Comparison of ENCODE assay signal across 24 cellular contexts in the genomic region with DNA sequence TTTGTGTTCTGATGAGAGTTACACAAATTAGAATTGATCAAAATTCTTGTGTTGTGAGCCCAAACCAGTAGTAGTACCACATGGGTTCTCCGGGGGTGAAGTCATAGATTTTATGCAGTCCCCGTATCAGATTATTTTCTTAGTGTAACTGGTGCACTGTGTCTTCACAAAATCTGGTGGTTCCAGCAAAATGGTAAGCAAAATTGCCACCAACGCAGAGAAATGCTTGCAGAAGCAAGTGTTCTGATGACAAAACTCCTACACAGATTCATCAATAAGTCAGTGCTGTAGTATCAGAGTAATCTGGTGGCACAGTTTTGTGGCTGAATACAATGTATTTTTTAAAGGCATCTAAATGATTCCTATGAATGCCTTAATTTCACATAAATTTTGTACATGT. TPM values are rescaled to one million over a fixed set of nuclear protein-coding genes. Genes with fewer than 3 reads are reported as not detected.
"Had no signal": no experiment of that assay in that cellular context is flagged by ENCODE, and none has a peak within 500 bp of the region (broad histone marks: within the 10 kb centered on the region; RNA-seq: fewer than 3 reads in every experiment).

No MANE protein-coding gene starts in this region.

- H3K27me3 ChIP-seq: body of pancreas, hepatocyte, thyroid gland, upper lobe of right lung had no signal

- H3K4me1 ChIP-seq: body of pancreas, upper lobe of right lung had no signal

- H3K4me3 ChIP-seq: body of pancreas, hepatocyte, left lung, lung, thyroid gland had no signal

- H3K4me3 Mint-ChIP-seq: activated naive CD4-positive, alpha-beta T cell treated with anti-CD3 and anti-CD28 coated beads, Interleukin-2, amount 50 U/mL, for 24 hours; activated T-helper 1 cell treated with anti-CD3 and anti-CD28 coated beads, Interleukin-12 subunit alpha, Interleukin-12 subunit beta, Interleukin-2, Interleukin-4 antibody, amounts not matched to agents 30 ng/mL and 10 ng/mL and 1 ng/mL, durations not matched to agents 14 hours and 24 hours and 36 hours; T-cell; T-helper 2 cell treated with Interferon-gamma antibody and Interleukin-4, amounts not matched to agents 5 μg/mL and 100 μg/mL, for 36 hours; WTC11 had no signal

- H2AFZ ChIP-seq: hepatocyte had no signal

- H3K36me3 Mint-ChIP-seq: activated naive CD4-positive, alpha-beta T cell treated with anti-CD3 and anti-CD28 coated beads, Interleukin-2, amount 50 U/mL, for 24 hours; T-cell; WTC11 had no signal

- H3K79me2 ChIP-seq: hepatocyte had no signal

- H3K27ac Mint-ChIP-seq: activated naive CD4-positive, alpha-beta T cell treated with anti-CD3 and anti-CD28 coated beads, Interleukin-2, amount 50 U/mL, for 24 hours; activated T-helper 1 cell treated with anti-CD3 and anti-CD28 coated beads, Interleukin-12 subunit alpha, Interleukin-12 subunit beta, Interleukin-2, Interleukin-4 antibody, amounts not matched to agents 30 ng/mL and 10 ng/mL and 1 ng/mL, durations not matched to agents 14 hours and 24 hours and 36 hours; progenitor cell of endocrine pancreas; T-cell; T-helper 2 cell treated with Interferon-gamma antibody and Interleukin-4, amounts not matched to agents 5 μg/mL and 100 μg/mL, for 36 hours; WTC11 had no signal

- H3K27ac ChIP-seq: body of pancreas, left lung, spleen, thyroid gland, upper lobe of right lung had no signal

- ATAC-seq: body of pancreas; left lung; naive thymus-derived CD8-positive, alpha-beta T cell; T-cell; upper lobe of right lung; WTC11 had no signal

- H3K9me3 Mint-ChIP-seq: activated naive CD4-positive, alpha-beta T cell treated with anti-CD3 and anti-CD28 coated beads, Interleukin-2, amount 50 U/mL, for 24 hours; activated T-helper 1 cell treated with anti-CD3 and anti-CD28 coated beads, Interleukin-12 subunit alpha, Interleukin-12 subunit beta, Interleukin-2, Interleukin-4 antibody, amounts not matched to agents 30 ng/mL and 10 ng/mL and 1 ng/mL, durations not matched to agents 14 hours and 24 hours and 36 hours; T-cell; T-helper 2 cell treated with Interferon-gamma antibody and Interleukin-4, amounts not matched to agents 5 μg/mL and 100 μg/mL, for 36 hours; WTC11 had no signal

- DNase-seq: activated CD4-positive, alpha-beta T cell treated with anti-CD3 and anti-CD28 coated beads, Interleukin-2, amount 50 U/mL, for 48 hours; activated gamma-delta T cell; anterior cingulate cortex; body of pancreas; dermis blood vessel endothelial cell; effector memory CD4-positive, alpha-beta T cell; foreskin melanocyte; kidney glomerular epithelial cell; left lung; stimulated activated CD4-positive, alpha-beta T cell treated with anti-CD3 and anti-CD28 coated beads, Interleukin-4, amount 100 ng/mL, for 1 hour; stimulated activated naive CD4-positive, alpha-beta T cell; thyroid gland; upper lobe of right lung had no signal

- H3K36me3 ChIP-seq: left lung, spleen, thyroid gland, upper lobe of right lung had no signal

- H3K9me3 ChIP-seq: body of pancreas, left lung, spleen, thyroid gland, upper lobe of right lung had no signal

RNA-seq across cellular contexts. Expression of a gene that starts 1.3 kb away (rescaled TPM):
- total RNA-seq: osteocyte had no signal
